8 cellular contexts compared by ENCODE assay signal in genomic region chr11:32071811-32072210, GRCh38. TPM values are rescaled to one million over a fixed set of nuclear protein-coding genes. Genes with fewer than 3 reads are reported as not detected.
A peak's percentile ranks its signal among the peaks of the same experiment; 100 is the strongest.
DNase-seq lines count a peak whose midpoint lies in the region; ATAC-seq and TF ChIP-seq lines count a peak whose summit lies in the region.

No MANE protein-coding gene starts in this region.

- CTCF ChIA-PET in AG04450 (lab: Charles Lee), result interaction anchor here (0.6 to 3.8 kb wide), 9 partner anchors 10 to 1728 kb away, joined by 3 to 37 read pairs (median 4); no protein-coding TSS in a partner anchor

- in situ Hi-C loops in astrocyte of the cerebellum (cut with HindIII; ENCODE audit: low sequenced_read_pairs), result no loop called here

- peaks cover 23% of the 10 kb centered on the region for H3K27me3 ChIP-seq in AG04450 (ENCODE audit: control insufficient read depth, insufficient read depth, low read length)
- H3K27me3 ChIP-seq in prostate gland (replicated peaks; ENCODE audit: insufficient read depth), result no peaks in the 10 kb centered on the region

- no peak for DNase-seq in AG04450 (ENCODE audit: low read depth, low spot score)
- peak; percentile 41 for DNase-seq in HPDE6-E6E7 (ENCODE audit: extremely low spot score)
- peak; percentile 59 for DNase-seq in astrocyte of the cerebellum (ENCODE audit: low read depth)
- peak; percentile 73 for DNase-seq in left kidney (ENCODE audit: low read depth, low spot score)
- DNase-seq in activated CD4-positive, alpha-beta T cell treated with anti-CD3 and anti-CD28 coated beads for 4 hours, result no peak
- no peak for DNase-seq in prostate gland (ENCODE audit: low spot score)
- no peak for DNase-seq in OCI-M2 (lab: John Stamatoyannopoulos, UW; ENCODE audit: unreplicated experiment)

- no peak overlapping the region for H3K4me3 ChIP-seq in AG04450 (ENCODE audit: low read depth, low read length)
- no peak overlapping the region for H3K4me3 ChIP-seq in astrocyte of the cerebellum (ENCODE audit: low read depth, low read length)
- H3K4me3 ChIP-seq in prostate gland, result no peak overlapping the region

- H3K9me3 ChIP-seq in AG04450 (ENCODE audit: control insufficient read depth, insufficient read depth, low read length) (no peaks in the 10 kb centered on the region), prostate gland (no peaks in the 10 kb centered on the region)

- no peaks in the 10 kb centered on the region for H3K36me3 ChIP-seq in prostate gland

- POLR2A ChIA-PET in AG04450 (lab: Yijun Ruan, JAX), result no interaction called here

- H3K27ac ChIP-seq in AG04450 (ENCODE audit: low read depth, low read length) (no peak overlapping the region), prostate gland (no peak overlapping the region)

- intact Hi-C loops in prostate gland (cut with DNase I), result no loop called here

- 38% methylated on average over 4 of the region's 4 CpGs for WGBS in prostate gland

- TF ChIP-seq CTCF in AG04450 (IDR thresholded peaks at IDR 0.05; ENCODE audit: low read depth, low read length) (peak; percentile 67), astrocyte of the cerebellum (IDR thresholded peaks at IDR 0.05; ENCODE audit: low read depth, low read length, missing control alignments) (peak; percentile 76), prostate gland (IDR thresholded peaks at IDR 0.05) (peak in 1 of 4 experiments; percentile 16)

- ATAC-seq in GM19397 (IDR thresholded peaks at IDR 0.05; ENCODE audit: unreplicated experiment), result no peak

- TF ChIP-seq POLR2A in prostate gland (IDR thresholded peaks at IDR 0.05), result no peak

- H3K4me1 ChIP-seq in prostate gland (replicated peaks), result no peaks in the 10 kb centered on the region

RNA-seq across cellular contexts. Expression of gene RCN1, which starts 19.1 kb away (rescaled TPM):
- polyA plus RNA-seq in AG04450 (2011; rRNA removed), result 324 and 448 TPM in 2 replicates
- 141 and 195 TPM in 2 replicates for polyA minus RNA-seq in AG04450 (2011; rRNA and poly(A)+ RNA removed)
- 100 to 1,000 TPM in 1 of 2 donors, 10 to 100 TPM in 1; 63.6 to 105 TPM for total RNA-seq in prostate gland

Comparison
In these comparisons a context has a peak if more than half of its experiments do, and no peak if none do; other contexts are left out.
1. DNase-seq: peak in HPDE6-E6E7 (single experiment), astrocyte of the cerebellum (single experiment) and left kidney (single experiment); none in AG04450 (single experiment), activated CD4-positive, alpha-beta T cell treated with anti-CD3 and anti-CD28 coated beads for 4 hours (0 of 2), prostate gland (single experiment) and OCI-M2 (single experiment).